ENCODE assay signal across 8 cellular contexts in the genomic region with DNA sequence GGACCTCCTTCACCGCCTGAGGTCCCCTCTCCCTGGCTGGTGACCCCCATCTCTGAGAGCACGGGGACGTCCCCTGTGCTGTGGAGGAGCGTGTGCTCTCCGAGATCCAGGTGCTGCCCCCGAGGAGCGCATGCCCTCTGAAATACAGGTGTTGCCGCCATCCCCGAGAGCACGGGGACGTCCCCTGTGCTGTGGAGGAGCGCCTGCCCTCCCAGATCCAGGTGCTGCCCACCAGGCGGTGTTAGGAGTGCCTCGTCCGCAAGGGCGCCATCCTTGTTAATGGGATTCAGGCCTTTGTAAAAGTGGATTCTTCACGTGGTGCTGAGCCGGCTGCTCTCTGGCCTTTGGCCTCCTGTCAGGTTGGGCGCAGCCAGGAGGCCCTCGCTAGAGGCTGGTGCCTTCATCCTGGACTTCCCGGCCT. TPM values are rescaled to one million over a fixed set of nuclear protein-coding genes. Genes with fewer than 3 reads are reported as not detected.
DNase-seq lines count a peak whose midpoint lies in the region; ATAC-seq and TF ChIP-seq lines count a peak whose summit lies in the region.

No MANE protein-coding gene starts in this region.

- H3K4me1 ChIP-seq in right atrium auricular region: peaks cover 0 to 9% of the 10 kb centered on the region in 2 donors
- peaks cover 5% of the 10 kb centered on the region for H3K4me1 ChIP-seq in upper lobe of right lung

- H3K36me3 ChIP-seq in right atrium auricular region (peaks cover 8% of the 10 kb centered on the region), upper lobe of right lung (peaks cover 7% of the 10 kb centered on the region)

- DNase-seq in Right ventricle myocardium inferior (ENCODE audit: missing footprints) (peak; percentile 11), right atrium auricular region (ENCODE audit: low spot score) (no peak), NCI-H1105 treated with DMSO at 0.1 percent for 48 hours (lab: John Stamatoyannopoulos, UW) (peak; percentile 44), left colon (no peak), upper lobe of right lung (no peak), EL (no peak), hippocampal formation (lab: John Stamatoyannopoulos, UW) (no peak), ACHN (no peak)

- intact Hi-C loops in Right ventricle myocardium inferior (cut with DNase I): loop anchor here (2.0 to 10.0 kb wide), 2 partner anchors 64 to 460 kb away; partner anchors contain the start of genes LRCOL1 and P2RX2
- intact Hi-C loops in left colon (cut with DNase I, micrococcal nuclease): no loop called here
- intact Hi-C loops in upper lobe of right lung (cut with DNase I): no loop called here

- H3K27me3 ChIP-seq in right atrium auricular region: no peaks in the 10 kb centered on the region
- no peaks in the 10 kb centered on the region for H3K27me3 ChIP-seq in upper lobe of right lung

- in situ Hi-C loops in ACHN (cut with HindIII; ENCODE audit: low pct_ligation_motif_present, low pct_unique_long_range_greater_than_20kb, low sequenced_read_pairs): no loop called here

- H3K9me3 ChIP-seq in right atrium auricular region (no peaks in the 10 kb centered on the region), upper lobe of right lung (no peaks in the 10 kb centered on the region)

- H3K27ac ChIP-seq in right atrium auricular region: no peak overlapping the region
- H3K27ac ChIP-seq in upper lobe of right lung: no peak overlapping the region

- ATAC-seq in Right ventricle myocardium inferior (peak; percentile 2), left colon (peak; percentile 37), upper lobe of right lung (no peak)

- H3K4me3 ChIP-seq in right atrium auricular region (peak overlapping the region in 1 of 2 donors; percentile 17), upper lobe of right lung (peak overlapping the region; percentile 25)

- no peak for TF ChIP-seq CTCF in right atrium auricular region (IDR thresholded peaks at IDR 0.05)
- TF ChIP-seq CTCF in upper lobe of right lung (IDR thresholded peaks at IDR 0.05): no peak

RNA-seq across cellular contexts. Expression of gene NOC4L, which starts 10.1 kb away (rescaled TPM):
- total RNA-seq in Right ventricle myocardium inferior (9.2 TPM), right atrium auricular region (1 to 10 TPM; 6.9 to 9.9 TPM), left colon (10 to 100 TPM; 13.3 to 19.9 TPM), upper lobe of right lung (16.5 TPM)

RNA-seq across cellular contexts. Expression of gene DDX51, which starts 10.2 kb away (rescaled TPM):
- total RNA-seq in Right ventricle myocardium inferior (10.4 TPM), right atrium auricular region (1 to 10 TPM; 6.6 to 8.0 TPM), left colon (10 to 100 TPM; 15.2 to 16.7 TPM), upper lobe of right lung (16.2 TPM)

Comparison
In these comparisons a context has a peak if more than half of its experiments do, and no peak if none do; other contexts are left out.
1. DNase-seq: peak in Right ventricle myocardium inferior (single experiment) and NCI-H1105 treated with DMSO at 0.1 percent for 48 hours (single experiment); none in right atrium auricular region (single experiment), left colon (0 of 2), upper lobe of right lung (single experiment), EL (single experiment), hippocampal formation (0 of 2) and ACHN (single experiment).